24 cellular contexts compared by ENCODE assay signal in genomic region chr16:49594706-49595534, GRCh38.
DNase-seq lines count a peak whose midpoint lies in the region; ATAC-seq and TF ChIP-seq lines count a peak whose summit lies in the region.
"Had no signal": no experiment of that assay in that cellular context is flagged by ENCODE, and none has a peak within 500 bp of the region (broad histone marks: within the 10 kb centered on the region; RNA-seq: fewer than 3 reads in every experiment).

No MANE protein-coding gene starts in this region.

- H3K4me3 Mint-ChIP-seq in glutamatergic neuron (ENCODE audit: unreplicated experiment) (peak overlapping the region; percentile 50), osteocyte (ENCODE audit: unreplicated experiment) (no peak overlapping the region), natural killer cell (no peak overlapping the region)
- H3K4me3 Mint-ChIP-seq: activated T-helper 17 cell treated with anti-CD3 and anti-CD28 coated beads, Interleukin-2, amount 50 U/mL, for 72 hours; CD4-positive, alpha-beta T cell; stimulated activated naive CD8-positive, alpha-beta T cell treated with anti-CD3 and anti-CD28 coated beads, Interleukin-15, amount 100 ng/mL, for 72 hours had no signal

- peaks cover 16% of the 10 kb centered on the region for H3K9me3 Mint-ChIP-seq in glutamatergic neuron (ENCODE audit: unreplicated experiment)
- H3K9me3 Mint-ChIP-seq in osteocyte (ENCODE audit: unreplicated experiment): no peaks in the 10 kb centered on the region
- no peaks in the 10 kb centered on the region for H3K9me3 Mint-ChIP-seq in natural killer cell
- H3K9me3 Mint-ChIP-seq: activated CD4-positive, alpha-beta T cell treated with anti-CD3 and anti-CD28 coated beads, Interleukin-2, amount 10 ng/mL, durations not matched to agents 24 days and 14 days; activated naive CD4-positive, alpha-beta T cell treated with anti-CD3 and anti-CD28 coated beads, Interleukin-2, amount 50 U/mL, for 72 hours; activated T-helper 17 cell treated with anti-CD3 and anti-CD28 coated beads, Interleukin-2, amount 50 U/mL, for 72 hours; CD4-positive, alpha-beta T cell; naive thymus-derived CD8-positive, alpha-beta T cell; stimulated activated naive CD8-positive, alpha-beta T cell treated with anti-CD3 and anti-CD28 coated beads, Interleukin-15, amount 100 ng/mL, for 72 hours had no signal

- H3K4me3 ChIP-seq in GM12865 (ENCODE audit: low read depth, low read length): peak overlapping the region; percentile 5; the same call in 1 of the 2 replicates
- H3K4me3 ChIP-seq: pancreas, tibial artery had no signal

- H3K27ac Mint-ChIP-seq in glutamatergic neuron (ENCODE audit: unreplicated experiment) (peak overlapping the region; percentile 69), osteocyte (ENCODE audit: unreplicated experiment) (peak overlapping the region; percentile 27), natural killer cell (no peak overlapping the region)
- H3K27ac Mint-ChIP-seq: activated CD4-positive, alpha-beta T cell treated with anti-CD3 and anti-CD28 coated beads, Interleukin-2, amount 10 ng/mL, durations not matched to agents 24 days and 14 days; activated naive CD4-positive, alpha-beta T cell treated with anti-CD3 and anti-CD28 coated beads, Interleukin-2, amount 50 U/mL, for 72 hours; activated T-helper 17 cell treated with anti-CD3 and anti-CD28 coated beads, Interleukin-2, amount 50 U/mL, for 72 hours; stimulated activated naive CD8-positive, alpha-beta T cell treated with anti-CD3 and anti-CD28 coated beads, Interleukin-15, amount 100 ng/mL, for 72 hours had no signal

- H3K36me3 Mint-ChIP-seq in glutamatergic neuron (ENCODE audit: unreplicated experiment) (no peaks in the 10 kb centered on the region), osteocyte (ENCODE audit: unreplicated experiment) (no peaks in the 10 kb centered on the region), natural killer cell (no peaks in the 10 kb centered on the region)
- H3K36me3 Mint-ChIP-seq: activated naive CD4-positive, alpha-beta T cell treated with anti-CD3 and anti-CD28 coated beads, Interleukin-2, amount 50 U/mL, for 72 hours; naive thymus-derived CD8-positive, alpha-beta T cell had no signal

- DNase-seq in GM12865 (ENCODE audit: low read depth): no peak
- DNase-seq in NCI-H69 (lab: John Stamatoyannopoulos, UW): peak; percentile 45
- no peak for DNase-seq in glutamatergic neuron
- peak; percentile 62 for DNase-seq in osteocyte (ENCODE audit: extremely low spot score, unreplicated experiment)
- DNase-seq in hippocampal formation (lab: John Stamatoyannopoulos, UW): no peak
- DNase-seq in natural killer cell: no peak
- DNase-seq: activated CD4-positive, alpha-beta T cell treated with anti-CD3 and anti-CD28 coated beads, Interleukin-2, amount 10 ng/mL, durations not matched to agents 24 days and 14 days; aorta; caudate nucleus; CD4-positive, alpha-beta T cell; H7; left colon; NCI-H1694 treated with DMSO at 0.1 percent for 48 hours; NCI-H2171; NCI-H524 treated with DMSO at 0.1 percent for 48 hours; pancreas; sigmoid colon; stimulated activated naive CD8-positive, alpha-beta T cell treated with anti-CD3 and anti-CD28 coated beads, Interleukin-15, amount 100 ng/mL, for 72 hours had no signal

- intact Hi-C loops in natural killer cell (cut with micrococcal nuclease): no loop called here

- ATAC-seq in GM19351 (IDR thresholded peaks at IDR 0.05; ENCODE audit: unreplicated experiment): no peak
- ATAC-seq in natural killer cell: no peak
- no peak for ATAC-seq in HG02981 (IDR thresholded peaks at IDR 0.05; ENCODE audit: unreplicated experiment)
- ATAC-seq: activated naive CD4-positive, alpha-beta T cell treated with anti-CD3 and anti-CD28 coated beads, Interleukin-2, amount 50 U/mL, for 72 hours; activated T-helper 17 cell treated with anti-CD3 and anti-CD28 coated beads, Interleukin-2, amount 50 U/mL, for 72 hours; left colon; naive thymus-derived CD8-positive, alpha-beta T cell; pancreas; stimulated activated naive CD8-positive, alpha-beta T cell treated with anti-CD3 and anti-CD28 coated beads, Interleukin-15, amount 100 ng/mL, for 72 hours had no signal

- peaks cover 10% of the 10 kb centered on the region for H3K27me3 Mint-ChIP-seq in glutamatergic neuron (ENCODE audit: unreplicated experiment)
- peaks cover 3% of the 10 kb centered on the region for H3K27me3 Mint-ChIP-seq in osteocyte (ENCODE audit: unreplicated experiment)
- peaks cover 0 to 12% of the 10 kb centered on the region in 2 donors for H3K27me3 Mint-ChIP-seq in natural killer cell (ENCODE audit: low read depth in 2 of 2)

- TF ChIP-seq CTCF in GM12865 (IDR thresholded peaks at IDR 0.05; ENCODE audit: insufficient read depth, low read depth, low read length, missing control alignments) (no peak), glutamatergic neuron (IDR thresholded peaks at IDR 0.05; ENCODE audit: partially characterized antibody, unreplicated experiment) (no peak), osteocyte (IDR thresholded peaks at IDR 0.05) (no peak), natural killer cell (IDR thresholded peaks at IDR 0.05) (no peak)

- peaks cover 65% of the 10 kb centered on the region for H3K4me1 Mint-ChIP-seq in glutamatergic neuron (ENCODE audit: low read depth, unreplicated experiment)
- peaks cover 42% of the 10 kb centered on the region for H3K4me1 Mint-ChIP-seq in osteocyte (ENCODE audit: unreplicated experiment)
- no peaks in the 10 kb centered on the region for H3K4me1 Mint-ChIP-seq in natural killer cell
- H3K4me1 Mint-ChIP-seq: activated T-helper 17 cell treated with anti-CD3 and anti-CD28 coated beads, Interleukin-2, amount 50 U/mL, for 72 hours had no signal

Comparison
In these comparisons a context has a peak if more than half of its experiments do, and no peak if none do; other contexts are left out.
1. DNase-seq: peak in NCI-H69 (single experiment) and osteocyte (single experiment); none in GM12865 (single experiment), glutamatergic neuron (single experiment), hippocampal formation (0 of 2) and natural killer cell (single experiment).
2. H3K27ac Mint-ChIP-seq: peak in glutamatergic neuron (single experiment) and osteocyte (single experiment); none in natural killer cell (0 of 2).